ENCODE assay signal across 8 cellular contexts in genomic region chr1:155978325-155978972, GRCh38. TPM values are rescaled to one million over a fixed set of nuclear protein-coding genes. Genes with fewer than 3 reads are reported as not detected.
A peak's percentile ranks its signal among the peaks of the same experiment; 100 is the strongest.
DNase-seq lines count a peak whose midpoint lies in the region; ATAC-seq and TF ChIP-seq lines count a peak whose summit lies in the region.

ARHGEF2 (minus strand) TSS chr1:155978547; CDS start chr1:155978427, 120 bp downstream.

- H3K27me3 ChIP-seq in kidney epithelial cell (ENCODE audit: control insufficient read depth, insufficient read depth, low read length): no peaks in the 10 kb centered on the region

- peak; percentile 35 for ATAC-seq in HG02588 (IDR thresholded peaks at IDR 0.05; ENCODE audit: unreplicated experiment)

- peak within 1 kb of the TSS; percentile 99 for H3K27ac ChIP-seq in caudate nucleus (ENCODE audit: low read depth, low read length)

- H3K4me3 ChIP-seq in kidney epithelial cell (ENCODE audit: low read depth, low read length): peak within 1 kb of the TSS; percentile 84

- peak; percentile 38 for TF ChIP-seq CTCF in kidney epithelial cell (IDR thresholded peaks at IDR 0.05; ENCODE audit: insufficient read depth, low read length, poor library complexity, severe bottlenecking)

- H3K36me3 ChIP-seq in kidney epithelial cell (ENCODE audit: control insufficient read depth, insufficient read depth, low read length): no peaks in the 10 kb centered on the region

- DNase-seq in ELR (ENCODE audit: low read depth): peak; percentile 88
- peak; percentile 43 for DNase-seq in NCI-H2107 treated with DMSO at 0.1 percent for 48 hours (lab: John Stamatoyannopoulos, UW; ENCODE audit: unreplicated experiment)
- peak; percentile 51 to 68 (median 61) for DNase-seq in activated CD4-positive, CD25-positive, alpha-beta regulatory T cell (lab: John Stamatoyannopoulos, UW)
- peak in 53 of 61 donors; percentile 21 to 77 (median 52) for DNase-seq in caudate nucleus (lab: John Stamatoyannopoulos, UW)
- no peak for DNase-seq in kidney epithelial cell (ENCODE audit: low read depth)
- DNase-seq in stimulated activated CD4-positive, alpha-beta T cell treated with anti-CD3 and anti-CD28 coated beads, Interleukin-15, amount 100 ng/mL, for 24 hours: peak; percentile 93
- DNase-seq in GM19240 (ENCODE audit: insufficient read length, low spot score): no peak

RNA-seq across cellular contexts. Expression of gene ARHGEF2, which starts in this region (rescaled TPM):
- 197 and 230 TPM in 2 replicates for total RNA-seq in kidney epithelial cell

Comparison
In these comparisons a context has a peak if more than half of its experiments do, and no peak if none do; other contexts are left out.
1. DNase-seq: peak in ELR (single experiment), NCI-H2107 treated with DMSO at 0.1 percent for 48 hours (single experiment), activated CD4-positive, CD25-positive, alpha-beta regulatory T cell (4 of 4), caudate nucleus (53 of 61) and stimulated activated CD4-positive, alpha-beta T cell treated with anti-CD3 and anti-CD28 coated beads, Interleukin-15, amount 100 ng/mL, for 24 hours (single experiment); none in kidney epithelial cell (single experiment) and GM19240 (single experiment).